ENCODE assay signal across 2 cellular contexts in genomic region chr1:36846366-36846765, GRCh38.
TF ChIP-seq lines count a peak whose summit lies in the region.

No MANE protein-coding gene starts in this region.

TF ChIP-seq in SK-N-SH, 30 proteins besides CTCF, POLR2A, EP300 and RAD21 (continued from another document):
- TF ChIP-seq, protein P1, sequence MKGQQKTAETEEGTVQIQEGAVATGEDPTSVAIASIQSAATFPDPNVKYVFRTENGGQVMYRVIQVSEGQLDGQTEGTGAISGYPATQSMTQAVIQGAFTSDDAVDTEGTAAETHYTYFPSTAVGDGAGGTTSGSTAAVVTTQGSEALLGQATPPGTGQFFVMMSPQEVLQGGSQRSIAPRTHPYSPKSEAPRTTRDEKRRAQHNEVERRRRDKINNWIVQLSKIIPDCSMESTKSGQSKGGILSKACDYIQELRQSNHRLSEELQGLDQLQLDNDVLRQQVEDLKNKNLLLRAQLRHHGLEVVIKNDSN (IDR thresholded peaks at IDR 0.05; ENCODE audit: borderline replicate concordance, low read depth): no peak
- TF ChIP-seq JUND (IDR thresholded peaks at IDR 0.05): no peak

TF ChIP-seq in SK-N-SH treated with all-trans-retinoic acid at 6 μM for 48 hours, 23 proteins besides CTCF, POLR2A, EP300 and RAD21 (continued from another document):
- TF ChIP-seq, protein P2, sequence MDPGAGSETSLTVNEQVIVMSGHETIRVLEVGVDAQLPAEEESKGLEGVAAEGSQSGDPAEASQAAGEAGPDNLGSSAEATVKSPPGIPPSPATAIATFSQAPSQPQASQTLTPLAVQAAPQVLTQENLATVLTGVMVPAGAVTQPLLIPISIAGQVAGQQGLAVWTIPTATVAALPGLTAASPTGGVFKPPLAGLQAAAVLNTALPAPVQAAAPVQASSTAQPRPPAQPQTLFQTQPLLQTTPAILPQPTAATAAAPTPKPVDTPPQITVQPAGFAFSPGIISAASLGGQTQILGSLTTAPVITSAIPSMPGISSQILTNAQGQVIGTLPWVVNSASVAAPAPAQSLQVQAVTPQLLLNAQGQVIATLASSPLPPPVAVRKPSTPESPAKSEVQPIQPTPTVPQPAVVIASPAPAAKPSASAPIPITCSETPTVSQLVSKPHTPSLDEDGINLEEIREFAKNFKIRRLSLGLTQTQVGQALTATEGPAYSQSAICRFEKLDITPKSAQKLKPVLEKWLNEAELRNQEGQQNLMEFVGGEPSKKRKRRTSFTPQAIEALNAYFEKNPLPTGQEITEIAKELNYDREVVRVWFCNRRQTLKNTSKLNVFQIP (CRISPR knock-in tag; IDR thresholded peaks at IDR 0.05; ENCODE audit: borderline replicate concordance, low read depth): no peak
- TF ChIP-seq PATZ1 (CRISPR knock-in tag; IDR thresholded peaks at IDR 0.05; ENCODE audit: borderline replicate concordance) (no peak), ARNTL (CRISPR knock-in tag; IDR thresholded peaks at IDR 0.05; ENCODE audit: borderline replicate concordance, low read depth) (no peak), ZC3H10 (CRISPR knock-in tag; IDR thresholded peaks at IDR 0.05) (no peak), ZNF565 (CRISPR knock-in tag; conservative IDR thresholded peaks at IDR 0.05; ENCODE audit: low read depth) (no peak), BACH2 (CRISPR knock-in tag; IDR thresholded peaks at IDR 0.05; ENCODE audit: borderline replicate concordance) (no peak), ZFP30 (CRISPR knock-in tag; IDR thresholded peaks at IDR 0.05) (no peak), ISL1 (CRISPR knock-in tag; IDR thresholded peaks at IDR 0.05) (no peak), TOX (CRISPR knock-in tag; IDR thresholded peaks at IDR 0.05; ENCODE audit: borderline replicate concordance) (no peak), TCF4 (CRISPR knock-in tag; IDR thresholded peaks at IDR 0.05; ENCODE audit: borderline replicate concordance) (no peak), ZNF70 (CRISPR knock-in tag; IDR thresholded peaks at IDR 0.05) (no peak)
